In genomic region chr20:2145376-2145775, GRCh38 we compare ENCODE assay signal across 22 cellular contexts.
"Had no signal": no experiment of that assay in that cellular context is flagged by ENCODE, and none has a peak within 500 bp of the region (broad histone marks: within the 10 kb centered on the region; RNA-seq: fewer than 3 reads in every experiment).

No MANE protein-coding gene starts in this region.

- H3K9me3 ChIP-seq: esophagus muscularis mucosa, gastroesophageal sphincter, stomach, suprapubic skin, tibial nerve had no signal

- DNase-seq: activated CD4-positive, alpha-beta T cell treated with anti-CD3 and anti-CD28 coated beads for 1 hour; activated CD4-positive, alpha-beta T cell treated with anti-CD3 and anti-CD28 coated beads, Interleukin-2, amount 50 U/mL, for 1 hour; activated gamma-delta T cell treated with Interleukin-2 at 50 U/mL for 16 hours; activated T-cell treated with anti-CD3 and anti-CD28 coated beads, Interleukin-2, amount 50 U/mL, for 1 hour; anterior cingulate cortex; dorsolateral prefrontal cortex; effector memory CD8-positive, alpha-beta T cell; immature natural killer cell; kidney glomerular epithelial cell; mesenchymal stem cell; naive B cell; occipital lobe; small intestine; stimulated activated CD4-positive, alpha-beta T cell treated with anti-CD3 and anti-CD28 coated beads, Interleukin-2, amount 100 ng/mL, for 24 hours; stomach; T-helper 9 cell had no signal

- H3K4me3 ChIP-seq: dorsolateral prefrontal cortex, esophagus muscularis mucosa, gastroesophageal sphincter, stomach, suprapubic skin, tibial nerve had no signal

- H3K27me3 ChIP-seq: dorsolateral prefrontal cortex, esophagus muscularis mucosa, gastroesophageal sphincter, stomach, suprapubic skin, tibial nerve had no signal

- H3K27ac ChIP-seq: dorsolateral prefrontal cortex, esophagus muscularis mucosa, gastroesophageal sphincter, stomach, suprapubic skin, tibial nerve had no signal

- ATAC-seq: effector memory CD8-positive, alpha-beta T cell; gastroesophageal sphincter; sciatic nerve; stimulated activated memory B cell treated with anti-CD40 and anti-IgM and Interleukin-4, amounts not matched to agents 10 μg/mL and 1 μg/mL and 100 μg/mL, for 72 hours had no signal
